Comparison of ENCODE assay signal across 19 cellular contexts in the genomic region with DNA sequence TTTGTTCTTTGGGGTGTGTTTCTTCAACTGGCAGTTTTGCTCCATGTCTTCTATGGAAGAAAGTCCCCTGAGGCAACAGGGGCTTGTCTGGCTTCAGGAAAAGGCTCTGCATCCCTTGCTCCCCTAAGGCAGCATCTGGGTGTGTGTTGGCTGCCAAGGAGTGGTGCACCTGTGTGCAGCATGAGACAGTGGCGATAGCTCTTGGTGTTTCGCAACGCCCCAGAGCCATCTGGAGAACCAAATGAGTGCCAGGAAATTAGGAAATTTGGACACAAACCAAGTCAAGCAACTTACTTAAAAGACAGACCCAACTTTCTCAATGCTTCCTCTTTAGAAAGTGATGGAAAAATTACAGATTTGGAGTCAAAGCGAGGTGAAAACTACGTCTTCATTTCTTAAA.
A peak's percentile ranks its signal among the peaks of the same experiment; 100 is the strongest.
DNase-seq lines count a peak whose midpoint lies in the region; ATAC-seq and TF ChIP-seq lines count a peak whose summit lies in the region.
"Had no signal": no experiment of that assay in that cellular context is flagged by ENCODE, and none has a peak within 500 bp of the region (broad histone marks: within the 10 kb centered on the region; RNA-seq: fewer than 3 reads in every experiment).

No MANE protein-coding gene starts in this region.

- H3K27me3 ChIP-seq in Caco-2 (replicated peaks; ENCODE audit: control insufficient read depth, insufficient read depth, low read length) = no peaks in the 10 kb centered on the region
- H3K27me3 ChIP-seq: adrenal gland; BLaER1 treated with 17β-estradiol and CSF1 and Interleukin-3, amounts not matched to agents 10 nM and 100 nM; stomach had no signal

- 0 out of 2 replicates have a peak, but pooled peaks cover 3% of the 10 kb centered on the region for H3K9me3 ChIP-seq in Caco-2
- H3K9me3 ChIP-seq: adrenal gland; BLaER1 treated with 17β-estradiol and CSF1 and Interleukin-3, amounts not matched to agents 10 nM and 100 nM had no signal

- H3K4me3 ChIP-seq in NB4 (ENCODE audit: low read depth, low read length) (no peak overlapping the region), Caco-2 (ENCODE audit: low read depth, low read length) (no peak overlapping the region)
- H3K4me3 ChIP-seq: adrenal gland; BLaER1 treated with 17β-estradiol and CSF1 and Interleukin-3, amounts not matched to agents 10 nM and 100 nM; GM23338; SK-N-MC; stomach had no signal

- H3K36me3 ChIP-seq in Caco-2 (ENCODE audit: control insufficient read depth, insufficient read depth, low read length) = no peaks in the 10 kb centered on the region
- H3K36me3 ChIP-seq: adrenal gland; BLaER1 treated with 17β-estradiol and CSF1 and Interleukin-3, amounts not matched to agents 10 nM and 100 nM; stomach; WERI-Rb-1 had no signal

- no peaks in the 10 kb centered on the region for H3K27me3 Mint-ChIP-seq in Caco-2 (ENCODE audit: insufficient read depth, unreplicated experiment)
- H3K27me3 Mint-ChIP-seq in stimulated activated memory B cell treated with anti-CD40 and anti-IgM and Interleukin-4, amounts not matched to agents 10 μg/mL and 1 μg/mL and 100 μg/mL, for 72 hours = no peaks in the 10 kb centered on the region

- no peaks in the 10 kb centered on the region for H3K36me3 Mint-ChIP-seq in Caco-2 (ENCODE audit: insufficient read depth, unreplicated experiment)
- no peaks in the 10 kb centered on the region for H3K36me3 Mint-ChIP-seq in stimulated activated memory B cell treated with anti-CD40 and anti-IgM and Interleukin-4, amounts not matched to agents 10 μg/mL and 1 μg/mL and 100 μg/mL, for 72 hours

- no peak overlapping the region for H3K27ac Mint-ChIP-seq in Caco-2 (ENCODE audit: unreplicated experiment)
- no peak overlapping the region for H3K27ac Mint-ChIP-seq in stimulated activated memory B cell treated with anti-CD40 and anti-IgM and Interleukin-4, amounts not matched to agents 10 μg/mL and 1 μg/mL and 100 μg/mL, for 72 hours
- H3K27ac Mint-ChIP-seq: activated T-helper 2 cell treated with anti-CD3 and anti-CD28 coated beads, Interferon-gamma antibody, Interleukin-2, Interleukin-4, amounts not matched to agents 10 μg/mL and 5 μg/mL and 100 μg/mL, durations not matched to agents 14 hours and 24 hours and 36 hours; GM23338 had no signal

- no peak for ATAC-seq in stimulated activated memory B cell treated with anti-CD40 and anti-IgM and Interleukin-4, amounts not matched to agents 10 μg/mL and 1 μg/mL and 100 μg/mL, for 72 hours
- no peak for ATAC-seq in HG02798 (IDR thresholded peaks at IDR 0.05; ENCODE audit: poor library complexity, unreplicated experiment)
- ATAC-seq: GM23338 had no signal

- CTCF ChIA-PET in Caco-2 (lab: Charles Lee) = no interaction called here

- intact Hi-C loops in Caco-2 (cut with micrococcal nuclease; ENCODE audit: unreplicated experiment) = no loop called here

- no TSS peak for BruUV-seq in Caco-2 (replicated peaks; lab: Mats Ljungman, UMichigan)

- no peaks in the 10 kb centered on the region for H3K9me3 Mint-ChIP-seq in Caco-2 (ENCODE audit: unreplicated experiment)
- H3K9me3 Mint-ChIP-seq in stimulated activated memory B cell treated with anti-CD40 and anti-IgM and Interleukin-4, amounts not matched to agents 10 μg/mL and 1 μg/mL and 100 μg/mL, for 72 hours = peaks cover 7% of the 10 kb centered on the region

- H3K4me3 Mint-ChIP-seq in Caco-2 (ENCODE audit: unreplicated experiment) = no peak overlapping the region
- no peak overlapping the region for H3K4me3 Mint-ChIP-seq in stimulated activated memory B cell treated with anti-CD40 and anti-IgM and Interleukin-4, amounts not matched to agents 10 μg/mL and 1 μg/mL and 100 μg/mL, for 72 hours
- H3K4me3 Mint-ChIP-seq: GM23338 had no signal

- TF ChIP-seq POLR2A in NB4 (IDR thresholded peaks at IDR 0.05; ENCODE audit: extremely low read depth, insufficient read length) = no peak

- H3K4me1 ChIP-seq in Caco-2 = no peaks in the 10 kb centered on the region
- H3K4me1 ChIP-seq: adrenal gland, stomach had no signal

- POLR2A ChIA-PET in Caco-2 (lab: Charles Lee) = no interaction called here

- no peaks in the 10 kb centered on the region for H3K4me1 Mint-ChIP-seq in Caco-2 (ENCODE audit: low read depth, unreplicated experiment)
- H3K4me1 Mint-ChIP-seq in stimulated activated memory B cell treated with anti-CD40 and anti-IgM and Interleukin-4, amounts not matched to agents 10 μg/mL and 1 μg/mL and 100 μg/mL, for 72 hours = no peaks in the 10 kb centered on the region
- H3K4me1 Mint-ChIP-seq: GM23338 had no signal

- DNase-seq in ELF-1 (ENCODE audit: low read depth, low spot score) = peak; percentile 10
- DNase-seq in NB4 (ENCODE audit: low read depth) = peak; percentile 18
- DNase-seq in SKM-1 (lab: John Stamatoyannopoulos, UW; ENCODE audit: unreplicated experiment) = peak; percentile 63
- peak; percentile 3 for DNase-seq in middle frontal gyrus (ENCODE audit: extremely low spot score, low spot score)
- DNase-seq in kidney glomerular epithelial cell (lab: John Stamatoyannopoulos, UW) = no peak
- no peak for DNase-seq in Caco-2
- DNase-seq: cerebellar nuclear complex; DMS79; NCI-H2081; stimulated activated CD4-positive, alpha-beta T cell treated with anti-CD3 and anti-CD28 coated beads, Interleukin-12 subunit alpha, Interleukin-12 subunit beta, amount 100 ng/mL, for 4 hours; stomach; WERI-Rb-1 had no signal

- TF ChIP-seq CTCF in NB4 (IDR thresholded peaks at IDR 0.05; ENCODE audit: low read depth, low read length) (no peak), Caco-2 (IDR thresholded peaks at IDR 0.05; ENCODE audit: insufficient read depth in 1 of 2, low read depth in 1 of 2, low read length in 1 of 2, severe bottlenecking in 1 of 2, unreplicated experiment in 1 of 2) (no peak)

Comparison
In these comparisons a context has a peak if more than half of its experiments do, and no peak if none do; other contexts are left out.
1. DNase-seq: peak in ELF-1 (single experiment), NB4 (single experiment), SKM-1 (single experiment) and middle frontal gyrus (single experiment); none in kidney glomerular epithelial cell (single experiment) and Caco-2 (0 of 2).